In the genomic region with DNA sequence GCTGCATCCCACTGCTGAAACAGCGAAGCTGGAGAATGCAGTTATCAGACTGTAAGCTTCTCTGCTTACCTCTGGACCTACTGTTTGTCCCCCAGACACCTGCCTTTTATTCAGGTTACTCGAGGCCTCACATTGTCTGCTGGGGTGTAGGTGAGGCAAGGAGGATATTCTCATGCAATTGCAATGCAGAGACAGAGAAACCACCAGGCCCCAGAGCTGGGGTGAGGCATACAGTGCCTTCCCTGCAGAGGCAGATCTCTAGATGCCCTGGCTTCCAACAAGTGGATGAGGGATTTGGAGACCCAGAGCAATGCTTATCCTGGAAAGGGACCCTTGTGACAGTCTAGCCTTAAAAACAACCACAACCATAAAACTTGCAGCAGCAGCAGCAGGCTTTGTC, we compare ENCODE assay signal across 36 cellular contexts.
"Had no signal": no experiment of that assay in that cellular context is flagged by ENCODE, and none has a peak within 500 bp of the region (broad histone marks: within the 10 kb centered on the region; RNA-seq: fewer than 3 reads in every experiment).

No MANE protein-coding gene starts in this region.

- H3K4me1 Mint-ChIP-seq: activated CD4-positive, alpha-beta memory T cell treated with anti-CD3 and anti-CD28 coated beads, Interleukin-2, amount 10 ng/mL, durations not matched to agents 7 days and 5 days; activated CD8-positive, alpha-beta memory T cell treated with anti-CD3 and anti-CD28 coated beads, Interleukin-2, amount 10 ng/mL, durations not matched to agents 7 days and 5 days; activated naive CD8-positive, alpha-beta T cell treated with anti-CD3 and anti-CD28 coated beads, Interleukin-2, amount 50 U/mL, for 24 hours had no signal

- DNase-seq: activated CD4-positive, alpha-beta memory T cell treated with anti-CD3 and anti-CD28 coated beads, Interleukin-2, amount 10 ng/mL, durations not matched to agents 7 days and 5 days; activated CD4-positive, alpha-beta T cell treated with anti-CD3 and anti-CD28 coated beads for 1 hour; activated CD4-positive, alpha-beta T cell treated with anti-CD3 and anti-CD28 coated beads for 48 hours; activated CD4-positive, CD25-positive, alpha-beta regulatory T cell; activated CD8-positive, alpha-beta memory T cell treated with anti-CD3 and anti-CD28 coated beads for 24 hours; activated effector memory CD4-positive, alpha-beta T cell treated with Interleukin-2 at 50 U/mL for 16 hours; activated naive CD4-positive, alpha-beta T cell treated with anti-CD3 and anti-CD28 coated beads, Interleukin-2, amount 10 ng/mL, durations not matched to agents 7 days and 5 days; activated naive CD8-positive, alpha-beta T cell treated with anti-CD3 and anti-CD28 coated beads, Interleukin-2, amount 50 U/mL, for 24 hours; activated T-cell treated with anti-CD3 and anti-CD28 coated beads, Interleukin-2, amount 50 U/mL, for 48 hours; anterior cingulate cortex; caudate nucleus; NCI-H1092 treated with DMSO at 0.1 percent for 48 hours; NCI-H1417; NCI-H146; NCI-H187 treated with DMSO at 0.1 percent for 48 hours; NCI-H2081 treated with DMSO at 0.1 percent for 48 hours; NCI-H2171; NCI-H510A; NCI-H526; NCI-H748 treated with DMSO at 0.1 percent for 48 hours; NK-92 treated with Interleukin-12 subunit alpha and Interleukin-12 subunit beta, amount 100 ng/mL, for 24 hours; PC-3; Peyer's patch; RPMI8226; SIG-M5; T-cell; T-helper 2 cell; T-helper 9 cell had no signal

- H3K9me3 ChIP-seq: Peyer's patch had no signal

- H3K4me3 ChIP-seq: K562, Peyer's patch had no signal

- ATAC-seq: activated CD8-positive, alpha-beta memory T cell treated with anti-CD3 and anti-CD28 coated beads, Interleukin-2, amount 10 ng/mL, durations not matched to agents 7 days and 5 days; activated naive CD8-positive, alpha-beta T cell treated with anti-CD3 and anti-CD28 coated beads, Interleukin-2, amount 50 U/mL, for 24 hours; K562; PC-3; Right ventricle myocardium inferior; SK-N-SH treated with all-trans-retinoic acid at 6 μM for 48 hours; T-cell had no signal

- H3K4me3 Mint-ChIP-seq: activated CD4-positive, alpha-beta memory T cell treated with anti-CD3 and anti-CD28 coated beads, Interleukin-2, amount 10 ng/mL, durations not matched to agents 7 days and 5 days; activated CD8-positive, alpha-beta memory T cell treated with anti-CD3 and anti-CD28 coated beads, Interleukin-2, amount 10 ng/mL, durations not matched to agents 7 days and 5 days; activated naive CD4-positive, alpha-beta T cell treated with anti-CD3 and anti-CD28 coated beads, Interleukin-2, amount 10 ng/mL, durations not matched to agents 7 days and 5 days; activated naive CD8-positive, alpha-beta T cell; activated naive CD8-positive, alpha-beta T cell treated with anti-CD3 and anti-CD28 coated beads, Interleukin-2, amount 50 U/mL, for 24 hours; brain; T-cell had no signal

- H3K27ac ChIP-seq: Peyer's patch, VCaP had no signal

- H3K27ac Mint-ChIP-seq: activated CD4-positive, alpha-beta memory T cell treated with anti-CD3 and anti-CD28 coated beads, Interleukin-2, amount 10 ng/mL, durations not matched to agents 7 days and 5 days; activated CD8-positive, alpha-beta memory T cell treated with anti-CD3 and anti-CD28 coated beads, Interleukin-2, amount 10 ng/mL, durations not matched to agents 7 days and 5 days; activated naive CD4-positive, alpha-beta T cell treated with anti-CD3 and anti-CD28 coated beads, Interleukin-2, amount 10 ng/mL, durations not matched to agents 7 days and 5 days; activated naive CD8-positive, alpha-beta T cell; activated naive CD8-positive, alpha-beta T cell treated with anti-CD3 and anti-CD28 coated beads, Interleukin-2, amount 50 U/mL, for 24 hours; T-cell had no signal

- H3K27me3 Mint-ChIP-seq: activated CD4-positive, alpha-beta memory T cell treated with anti-CD3 and anti-CD28 coated beads, Interleukin-2, amount 10 ng/mL, durations not matched to agents 7 days and 5 days; activated CD8-positive, alpha-beta memory T cell treated with anti-CD3 and anti-CD28 coated beads, Interleukin-2, amount 10 ng/mL, durations not matched to agents 7 days and 5 days; activated naive CD4-positive, alpha-beta T cell treated with anti-CD3 and anti-CD28 coated beads, Interleukin-2, amount 10 ng/mL, durations not matched to agents 7 days and 5 days; activated naive CD8-positive, alpha-beta T cell; activated naive CD8-positive, alpha-beta T cell treated with anti-CD3 and anti-CD28 coated beads, Interleukin-2, amount 50 U/mL, for 24 hours; T-cell had no signal

- H3K9me3 Mint-ChIP-seq: activated CD4-positive, alpha-beta memory T cell treated with anti-CD3 and anti-CD28 coated beads, Interleukin-2, amount 10 ng/mL, durations not matched to agents 7 days and 5 days; activated naive CD4-positive, alpha-beta T cell treated with anti-CD3 and anti-CD28 coated beads, Interleukin-2, amount 10 ng/mL, durations not matched to agents 7 days and 5 days; activated naive CD8-positive, alpha-beta T cell treated with anti-CD3 and anti-CD28 coated beads, Interleukin-2, amount 50 U/mL, for 24 hours; T-cell had no signal

- H3K4me1 ChIP-seq: Peyer's patch had no signal

- H3K27me3 ChIP-seq: Peyer's patch had no signal

- FAIRE-seq: bronchial epithelial cell, K562 had no signal
